13 cellular contexts compared by ENCODE assay signal in genomic region chr14:99260116-99260515, GRCh38. TPM values are rescaled to one million over a fixed set of nuclear protein-coding genes. Genes with fewer than 3 reads are reported as not detected.
DNase-seq lines count a peak whose midpoint lies in the region; ATAC-seq and TF ChIP-seq lines count a peak whose summit lies in the region.
"Had no signal": no experiment of that assay in that cellular context is flagged by ENCODE, and none has a peak within 500 bp of the region (broad histone marks: within the 10 kb centered on the region; RNA-seq: fewer than 3 reads in every experiment).

No MANE protein-coding gene starts in this region.

- H3K9ac ChIP-seq in DND-41 (ENCODE audit: low read depth, low read length), result no peak overlapping the region

- peak overlapping the region; percentile 96 for H3K4me3 Mint-ChIP-seq in activated T-helper 17 cell treated with anti-CD3 and anti-CD28 coated beads, Interleukin-2, amount 50 U/mL, for 72 hours
- no peak overlapping the region for H3K4me3 Mint-ChIP-seq in mesothelial cell of epicardium

- TF ChIP-seq CTCF in A673 (conservative IDR thresholded peaks at IDR 0.05; ENCODE audit: low read depth, low read length) (no peak), DND-41 (IDR thresholded peaks at IDR 0.05; ENCODE audit: borderline replicate concordance, extremely low read depth, low read length, poor library complexity, severe bottlenecking) (no peak), mesothelial cell of epicardium (IDR thresholded peaks at IDR 0.05; ENCODE audit: unreplicated experiment) (no peak), right atrium auricular region (IDR thresholded peaks at IDR 0.05) (no peak)

- H4K20me1 ChIP-seq in DND-41 (ENCODE audit: insufficient read depth, low read length), result peaks cover 92% of the 10 kb centered on the region

- H3K4me3 ChIP-seq in A673 (ENCODE audit: low read depth, low read length, poor library complexity, severe bottlenecking) (peak overlapping the region; percentile 5), DND-41 (ENCODE audit: low read depth in 1 of 2, low read length in 2 of 2) (no peak overlapping the region), right atrium auricular region (no peak overlapping the region)
- H3K4me3 ChIP-seq: left lung, ovary, testis had no signal

- H3K27me3 Mint-ChIP-seq in activated T-helper 17 cell treated with anti-CD3 and anti-CD28 coated beads, Interleukin-2, amount 50 U/mL, for 72 hours, result no peaks in the 10 kb centered on the region
- H3K27me3 Mint-ChIP-seq in mesothelial cell of epicardium (ENCODE audit: low read depth), result peaks cover 10% of the 10 kb centered on the region

- H3K36me3 Mint-ChIP-seq in activated T-helper 17 cell treated with anti-CD3 and anti-CD28 coated beads, Interleukin-2, amount 50 U/mL, for 72 hours (ENCODE audit: low read depth), result peaks cover 100% of the 10 kb centered on the region
- no peaks in the 10 kb centered on the region for H3K36me3 Mint-ChIP-seq in mesothelial cell of epicardium

- DNase-seq in A673 (ENCODE audit: low spot score) (no peak), DND-41 (no peak), mesothelial cell of epicardium (ENCODE audit: low spot score in 2 of 2, unreplicated experiment in 2 of 2) (no peak), NCI-H446 treated with DMSO at 0.1 percent for 48 hours (lab: John Stamatoyannopoulos, UW) (no peak), SHP77 (lab: John Stamatoyannopoulos, UW) (no peak), right atrium auricular region (ENCODE audit: low spot score) (no peak), GM19240 (ENCODE audit: insufficient read length, low spot score) (no peak)
- DNase-seq: foreskin melanocyte, left lung, MM.1S, ovary, testis had no signal

- peak overlapping the region; percentile 99 for H3K27ac Mint-ChIP-seq in activated T-helper 17 cell treated with anti-CD3 and anti-CD28 coated beads, Interleukin-2, amount 50 U/mL, for 72 hours
- peak overlapping the region; percentile 96 for H3K27ac Mint-ChIP-seq in mesothelial cell of epicardium

- H3K4me2 ChIP-seq in DND-41 (ENCODE audit: insufficient read depth, low read length), result peak overlapping the region; percentile 31

- CTCF ChIA-PET in A673 (lab: Charles Lee), result no interaction called here

- BruUV-seq in A673 (replicated peaks; lab: Mats Ljungman, UMichigan), result no TSS peak

- H3K9me3 ChIP-seq in A673 (ENCODE audit: low read depth, low read length, poor library complexity, severe bottlenecking) (no peaks in the 10 kb centered on the region), DND-41 (ENCODE audit: insufficient read depth, low read length, severe bottlenecking) (no peaks in the 10 kb centered on the region), right atrium auricular region (no peaks in the 10 kb centered on the region)
- H3K9me3 ChIP-seq: left lung, ovary, testis had no signal

- H3K9me3 Mint-ChIP-seq in activated T-helper 17 cell treated with anti-CD3 and anti-CD28 coated beads, Interleukin-2, amount 50 U/mL, for 72 hours, result no peaks in the 10 kb centered on the region
- no peaks in the 10 kb centered on the region for H3K9me3 Mint-ChIP-seq in mesothelial cell of epicardium

- peaks cover 53% of the 10 kb centered on the region for H3K4me1 Mint-ChIP-seq in activated T-helper 17 cell treated with anti-CD3 and anti-CD28 coated beads, Interleukin-2, amount 50 U/mL, for 72 hours
- H3K4me1 Mint-ChIP-seq in mesothelial cell of epicardium, result peaks cover 72% of the 10 kb centered on the region

- H3K36me3 ChIP-seq in A673 (ENCODE audit: insufficient read depth, low read length, poor library complexity, severe bottlenecking) (peaks cover 68% of the 10 kb centered on the region), DND-41 (ENCODE audit: insufficient read depth, low read length) (peaks cover 91% of the 10 kb centered on the region), right atrium auricular region (no peaks in the 10 kb centered on the region)
- H3K36me3 ChIP-seq: left lung, ovary had no signal

- H3K27ac ChIP-seq in A673 (ENCODE audit: low read depth, low read length, poor library complexity, severe bottlenecking), result peak overlapping the region; percentile 93
- H3K27ac ChIP-seq in DND-41 (ENCODE audit: low read length), result no peak overlapping the region
- no peak overlapping the region for H3K27ac ChIP-seq in right atrium auricular region
- H3K27ac ChIP-seq: left lung, ovary, testis had no signal

- ATAC-seq in DND-41 (ENCODE audit: insufficient read depth, low read depth), result no peak
- no peak for ATAC-seq in activated T-helper 17 cell treated with anti-CD3 and anti-CD28 coated beads, Interleukin-2, amount 50 U/mL, for 72 hours (replicated peaks)
- ATAC-seq: left lung had no signal

- H3K79me2 ChIP-seq in DND-41 (ENCODE audit: insufficient read depth, low read length), result peaks cover 100% of the 10 kb centered on the region

- H2AFZ ChIP-seq in DND-41 (ENCODE audit: low read depth, low read length), result no peak overlapping the region

- peaks cover 93% of the 10 kb centered on the region for H3K4me1 ChIP-seq in A673 (ENCODE audit: insufficient read depth, low read length, poor library complexity, severe bottlenecking)
- peaks cover 86% of the 10 kb centered on the region for H3K4me1 ChIP-seq in DND-41 (ENCODE audit: insufficient read depth, low read length)
- no peaks in the 10 kb centered on the region for H3K4me1 ChIP-seq in right atrium auricular region
- H3K4me1 ChIP-seq: left lung, testis had no signal

- POLR2A ChIA-PET in A673 (lab: Charles Lee; ENCODE audit: low non-redundant PET), result no interaction called here

- H3K27me3 ChIP-seq in A673 (replicated peaks; ENCODE audit: insufficient read depth, low read depth, low read length, poor library complexity) (no peaks in the 10 kb centered on the region), DND-41 (ENCODE audit: insufficient read depth, low read length, poor library complexity) (no peaks in the 10 kb centered on the region), right atrium auricular region (peaks cover 0 to 3% of the 10 kb centered on the region in 2 donors)
- H3K27me3 ChIP-seq: ovary, testis had no signal

- intact Hi-C loops in A673 (cut with micrococcal nuclease; ENCODE audit: unreplicated experiment), result loop anchor here (10.0 kb wide), 1 partner anchor 335 kb away; no protein-coding TSS in a partner anchor

RNA-seq across cellular contexts. Expression of gene BCL11B, which starts 11.9 kb away (rescaled TPM):
- total RNA-seq in A673 (2021) (80.6 and 81.3 TPM in 2 replicates), mesothelial cell of epicardium (11.6 to 12.3 TPM (median 11.8 TPM) in 3 replicates), right atrium auricular region (under 1 TPM; 0.19 to 0.43 TPM)
- total RNA-seq in activated T-helper 17 cell treated with anti-CD3 and anti-CD28 coated beads, Interleukin-2, amount 50 U/mL, for 72 hours, result 10 to 100 TPM; 51.4 to 52.9 TPM
